ENCODE assay signal across 8 cellular contexts in genomic region chr17:8832711-8833352, GRCh38. TPM values are rescaled to one million over a fixed set of nuclear protein-coding genes. Genes with fewer than 3 reads are reported as not detected.
DNase-seq lines count a peak whose midpoint lies in the region; ATAC-seq and TF ChIP-seq lines count a peak whose summit lies in the region.

No MANE protein-coding gene starts in this region.

- H3F3A ChIP-seq in PC-3 (ENCODE audit: low read length, unreplicated experiment) = no peaks in the 10 kb centered on the region

- H3K27ac ChIP-seq in PC-3 (ENCODE audit: low read length) = no peak overlapping the region
- H3K27ac ChIP-seq in esophagus squamous epithelium = no peak overlapping the region

- POLR2A ChIA-PET in PC-3 (lab: Charles Lee; ENCODE audit: unreplicated experiment) = no interaction called here

- H3K36me3 ChIP-seq in PC-3 (ENCODE audit: low read depth, low read length) (no peaks in the 10 kb centered on the region), esophagus squamous epithelium (no peaks in the 10 kb centered on the region)

- H3K4me2 ChIP-seq in PC-3 (ENCODE audit: low read length) = no peak overlapping the region

- no peaks in the 10 kb centered on the region for H4K20me1 ChIP-seq in PC-3 (ENCODE audit: low read length)

- BruUV-seq in PC-3 (replicated peaks; lab: Mats Ljungman, UMichigan) = no TSS peak

- TF ChIP-seq CTCF in GM12872 (IDR thresholded peaks at IDR 0.05; ENCODE audit: insufficient read depth, low read depth, low read length) = peak; percentile 74
- TF ChIP-seq CTCF in PC-3 (conservative IDR thresholded peaks at IDR 0.05; ENCODE audit: low read depth, low read length) = peak; percentile 45
- TF ChIP-seq CTCF in esophagus squamous epithelium (IDR thresholded peaks at IDR 0.05) = peak in 2 of 6 experiments; percentile 13 to 30

- H3K4me3 ChIP-seq in PC-3 (ENCODE audit: low read length) (no peak overlapping the region), esophagus squamous epithelium (no peak overlapping the region)

- ATAC-seq in PC-3 (no peak), GM18520 (IDR thresholded peaks at IDR 0.05; ENCODE audit: unreplicated experiment) (no peak)

- H2AFZ ChIP-seq in PC-3 (ENCODE audit: low read length) = no peak overlapping the region

- H3K79me2 ChIP-seq in PC-3 (ENCODE audit: low read length) = no peaks in the 10 kb centered on the region

- H3K9me3 ChIP-seq in PC-3 (ENCODE audit: low read length) (no peaks in the 10 kb centered on the region), esophagus squamous epithelium (no peaks in the 10 kb centered on the region)

- no peak for TF ChIP-seq POLR2A in esophagus squamous epithelium (IDR thresholded peaks at IDR 0.05)

- no peak for DNase-seq in PC-3
- DNase-seq in ecto neural progenitor cell (ENCODE audit: low spot score) = peak; percentile 87
- DNase-seq in stimulated activated CD4-positive, alpha-beta T cell treated with anti-CD3 and anti-CD28 coated beads, Interleukin-12 subunit alpha, Interleukin-12 subunit beta, amount 100 ng/mL, for 48 hours (ENCODE audit: low read depth in 2 of 3, low spot score in 1 of 3) = peak; percentile 13 to 23 (median 14)
- no peak for DNase-seq in T-helper 9 cell
- DNase-seq in esophagus squamous epithelium (lab: John Stamatoyannopoulos, UW) = no peak
- DNase-seq in DMS79 treated with DMSO at 0.1 percent for 48 hours (lab: John Stamatoyannopoulos, UW) = no peak

- intact Hi-C loops in PC-3 (cut with micrococcal nuclease) = no loop called here
- intact Hi-C loops in esophagus squamous epithelium (cut with DNase I) = no loop called here

- CTCF ChIA-PET in PC-3 (lab: Charles Lee) = no interaction called here

- no peaks in the 10 kb centered on the region for H3K27me3 ChIP-seq in PC-3 (ENCODE audit: low read length)
- peaks cover 0 to 70% (median 0%) of the 10 kb centered on the region in 4 donors for H3K27me3 ChIP-seq in esophagus squamous epithelium

- H3K9ac ChIP-seq in PC-3 (ENCODE audit: low read length) = no peak overlapping the region

- H3K9me2 ChIP-seq in PC-3 (replicated peaks; ENCODE audit: low read length) = no peaks in the 10 kb centered on the region

- 69 to 73% methylated on average over 3 to 6 of the region's 33 CpGs for WGBS in esophagus squamous epithelium, 2 donors

- no peaks in the 10 kb centered on the region for H3K4me1 ChIP-seq in PC-3 (ENCODE audit: insufficient read depth, low read length)
- H3K4me1 ChIP-seq in esophagus squamous epithelium = no peaks in the 10 kb centered on the region

RNA-seq across cellular contexts. Expression of gene MFSD6L, which starts 33.7 kb away (rescaled TPM):
- total RNA-seq in PC-3 (2014; rRNA removed) (0.07 TPM in 1 of 2 replicates, not detected in the other), esophagus squamous epithelium (under 1 TPM; 0.19 to 0.62 (median 0.48) TPM)

RNA-seq across cellular contexts. Expression of gene PIK3R6, which starts 34.6 kb away (rescaled TPM):
- total RNA-seq in PC-3 (2014; rRNA removed) (not detected in 2 replicates), esophagus squamous epithelium (1 to 10 TPM in 1 of 4 donors, under 1 TPM in 3; 0.22 to 2.5 (median 0.35) TPM)

Comparison
In these comparisons a context has a peak if more than half of its experiments do, and no peak if none do; other contexts are left out.
1. DNase-seq: peak in ecto neural progenitor cell (single experiment) and stimulated activated CD4-positive, alpha-beta T cell treated with anti-CD3 and anti-CD28 coated beads, Interleukin-12 subunit alpha, Interleukin-12 subunit beta, amount 100 ng/mL, for 48 hours (3 of 3); none in PC-3 (single experiment), T-helper 9 cell (single experiment), esophagus squamous epithelium (single experiment) and DMS79 treated with DMSO at 0.1 percent for 48 hours (single experiment).